In the genomic region with DNA sequence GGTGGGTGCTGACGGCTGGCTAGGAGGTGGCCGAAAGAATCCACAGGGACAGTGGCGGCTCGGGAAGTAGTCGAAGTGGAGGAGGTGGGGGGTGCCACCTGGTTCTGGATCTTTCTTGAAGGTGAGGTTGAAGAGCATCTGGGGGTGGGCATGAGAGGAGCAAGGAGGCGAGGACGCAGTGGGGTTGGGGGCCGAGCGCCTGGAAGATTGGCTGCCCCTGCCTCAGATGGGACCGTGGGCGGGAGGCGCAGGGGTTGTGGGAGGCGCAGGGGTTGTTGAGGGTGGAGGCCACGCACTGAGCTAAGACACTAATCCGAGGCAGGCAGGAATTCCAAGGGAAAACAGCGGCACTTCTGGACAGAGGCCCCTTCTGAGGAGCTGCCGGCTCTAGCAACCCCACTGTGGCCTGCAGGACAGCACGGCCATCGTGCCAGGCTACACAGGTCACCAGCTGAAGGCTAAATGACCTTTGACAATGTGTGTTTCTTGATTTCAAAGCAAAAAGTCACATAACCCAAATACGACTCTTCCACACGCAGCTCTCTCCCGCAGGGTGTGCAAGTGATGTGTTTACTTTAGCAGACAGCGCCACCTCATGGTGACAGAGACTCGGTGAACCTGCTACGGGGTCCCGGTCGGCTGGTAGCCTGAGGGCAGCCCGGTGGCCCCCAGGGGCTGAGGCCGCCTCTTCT, we compare ENCODE assay signal across 1 cellular context.
TF ChIP-seq lines count a peak whose summit lies in the region.

No MANE protein-coding gene starts in this region.

TF ChIP-seq in HepG2, 621 proteins besides CTCF, POLR2A, EP300 and RAD21 (continued from another document and continues in another):
- TF ChIP-seq NR2F2 (IDR thresholded peaks at IDR 0.05; ENCODE audit: borderline replicate concordance, low read depth) (0 out of 2 replicates have a peak, but pooled peaks have one; percentile 15), NR2C2 (CRISPR knock-in tag; IDR thresholded peaks at IDR 0.05; ENCODE audit: borderline replicate concordance) (peak; percentile 39; the same call in 1 of the 2 replicates), ZNF331 (CRISPR knock-in tag; IDR thresholded peaks at IDR 0.05) (0 out of 2 replicates have a peak, but pooled peaks have one; percentile 17), MYC (CRISPR knock-in tag; IDR thresholded peaks at IDR 0.05; ENCODE audit: borderline replicate concordance) (peak; percentile 33; the same call in 1 of the 2 replicates), MXI1 (IDR thresholded peaks at IDR 0.05; ENCODE audit: borderline replicate concordance, low read depth, low read length) (peak; percentile 20; the same call in 1 of the 3 replicates), PAX8 (CRISPR knock-in tag; IDR thresholded peaks at IDR 0.05; ENCODE audit: borderline replicate concordance) (0 out of 2 replicates have a peak, but pooled peaks have one; percentile 44), HOXA3 (CRISPR knock-in tag; IDR thresholded peaks at IDR 0.05) (0 out of 2 replicates have a peak, but pooled peaks have one; percentile 40), ZNF121 (CRISPR knock-in tag; IDR thresholded peaks at IDR 0.05) (0 out of 2 replicates have a peak, but pooled peaks have one; percentile 16), ZNF432 (CRISPR knock-in tag; IDR thresholded peaks at IDR 0.05; ENCODE audit: borderline replicate concordance) (no peak), ZNF547 (CRISPR knock-in tag; IDR thresholded peaks at IDR 0.05) (no peak), TBX2 (CRISPR knock-in tag; IDR thresholded peaks at IDR 0.05; ENCODE audit: borderline replicate concordance) (peak; percentile 32; the same call in 1 of the 2 replicates), SSRP1 (CRISPR knock-in tag; IDR thresholded peaks at IDR 0.05) (no peak), FOSL2 (CRISPR knock-in tag; IDR thresholded peaks at IDR 0.05) (peak; percentile 32; the same call in 1 of the 2 replicates), GATAD1 (CRISPR knock-in tag; IDR thresholded peaks at IDR 0.05) (0 out of 2 replicates have a peak, but pooled peaks have one; percentile 21), EEA1 (CRISPR knock-in tag; IDR thresholded peaks at IDR 0.05; ENCODE audit: borderline replicate concordance) (peak; percentile 15; the same call in 1 of the 2 replicates), NCOA2 (CRISPR knock-in tag; IDR thresholded peaks at IDR 0.05) (0 out of 2 replicates have a peak, but pooled peaks have one; percentile 27), NFKBIZ (CRISPR knock-in tag; IDR thresholded peaks at IDR 0.05) (0 out of 2 replicates have a peak, but pooled peaks have one; percentile 4), SALL1 (CRISPR knock-in tag; IDR thresholded peaks at IDR 0.05) (peak; percentile 44; the same call in 1 of the 2 replicates), FOXA3 (CRISPR knock-in tag; IDR thresholded peaks at IDR 0.05) (peak; percentile 85), HOXA5 (CRISPR knock-in tag; IDR thresholded peaks at IDR 0.05) (0 out of 2 replicates have a peak, but pooled peaks have one; percentile 67), ZSCAN9 (CRISPR knock-in tag; IDR thresholded peaks at IDR 0.05; ENCODE audit: borderline replicate concordance) (no peak), SP5 (CRISPR knock-in tag; IDR thresholded peaks at IDR 0.05; ENCODE audit: borderline replicate concordance, low read depth) (no peak), PITX1 (CRISPR knock-in tag; IDR thresholded peaks at IDR 0.05) (no peak), GLI4 (CRISPR knock-in tag; IDR thresholded peaks at IDR 0.05; ENCODE audit: borderline replicate concordance) (no peak), DNMT1 (CRISPR knock-in tag; IDR thresholded peaks at IDR 0.05) (0 out of 2 replicates have a peak, but pooled peaks have one; percentile 68), IRF2 (CRISPR knock-in tag; IDR thresholded peaks at IDR 0.05) (peak; percentile 30; the same call in 1 of the 2 replicates)
- TF ChIP-seq, protein P1, sequence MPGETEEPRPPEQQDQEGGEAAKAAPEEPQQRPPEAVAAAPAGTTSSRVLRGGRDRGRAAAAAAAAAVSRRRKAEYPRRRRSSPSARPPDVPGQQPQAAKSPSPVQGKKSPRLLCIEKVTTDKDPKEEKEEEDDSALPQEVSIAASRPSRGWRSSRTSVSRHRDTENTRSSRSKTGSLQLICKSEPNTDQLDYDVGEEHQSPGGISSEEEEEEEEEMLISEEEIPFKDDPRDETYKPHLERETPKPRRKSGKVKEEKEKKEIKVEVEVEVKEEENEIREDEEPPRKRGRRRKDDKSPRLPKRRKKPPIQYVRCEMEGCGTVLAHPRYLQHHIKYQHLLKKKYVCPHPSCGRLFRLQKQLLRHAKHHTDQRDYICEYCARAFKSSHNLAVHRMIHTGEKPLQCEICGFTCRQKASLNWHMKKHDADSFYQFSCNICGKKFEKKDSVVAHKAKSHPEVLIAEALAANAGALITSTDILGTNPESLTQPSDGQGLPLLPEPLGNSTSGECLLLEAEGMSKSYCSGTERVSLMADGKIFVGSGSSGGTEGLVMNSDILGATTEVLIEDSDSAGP (CRISPR knock-in tag; IDR thresholded peaks at IDR 0.05; ENCODE audit: borderline replicate concordance): peak; percentile 60
- TF ChIP-seq, protein P2, sequence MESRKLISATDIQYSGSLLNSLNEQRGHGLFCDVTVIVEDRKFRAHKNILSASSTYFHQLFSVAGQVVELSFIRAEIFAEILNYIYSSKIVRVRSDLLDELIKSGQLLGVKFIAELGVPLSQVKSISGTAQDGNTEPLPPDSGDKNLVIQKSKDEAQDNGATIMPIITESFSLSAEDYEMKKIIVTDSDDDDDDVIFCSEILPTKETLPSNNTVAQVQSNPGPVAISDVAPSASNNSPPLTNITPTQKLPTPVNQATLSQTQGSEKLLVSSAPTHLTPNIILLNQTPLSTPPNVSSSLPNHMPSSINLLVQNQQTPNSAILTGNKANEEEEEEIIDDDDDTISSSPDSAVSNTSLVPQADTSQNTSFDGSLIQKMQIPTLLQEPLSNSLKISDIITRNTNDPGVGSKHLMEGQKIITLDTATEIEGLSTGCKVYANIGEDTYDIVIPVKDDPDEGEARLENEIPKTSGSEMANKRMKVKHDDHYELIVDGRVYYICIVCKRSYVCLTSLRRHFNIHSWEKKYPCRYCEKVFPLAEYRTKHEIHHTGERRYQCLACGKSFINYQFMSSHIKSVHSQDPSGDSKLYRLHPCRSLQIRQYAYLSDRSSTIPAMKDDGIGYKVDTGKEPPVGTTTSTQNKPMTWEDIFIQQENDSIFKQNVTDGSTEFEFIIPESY (CRISPR knock-in tag; IDR thresholded peaks at IDR 0.05): peak; percentile 18; the same call in 1 of the 2 replicates
- TF ChIP-seq, protein P3, sequence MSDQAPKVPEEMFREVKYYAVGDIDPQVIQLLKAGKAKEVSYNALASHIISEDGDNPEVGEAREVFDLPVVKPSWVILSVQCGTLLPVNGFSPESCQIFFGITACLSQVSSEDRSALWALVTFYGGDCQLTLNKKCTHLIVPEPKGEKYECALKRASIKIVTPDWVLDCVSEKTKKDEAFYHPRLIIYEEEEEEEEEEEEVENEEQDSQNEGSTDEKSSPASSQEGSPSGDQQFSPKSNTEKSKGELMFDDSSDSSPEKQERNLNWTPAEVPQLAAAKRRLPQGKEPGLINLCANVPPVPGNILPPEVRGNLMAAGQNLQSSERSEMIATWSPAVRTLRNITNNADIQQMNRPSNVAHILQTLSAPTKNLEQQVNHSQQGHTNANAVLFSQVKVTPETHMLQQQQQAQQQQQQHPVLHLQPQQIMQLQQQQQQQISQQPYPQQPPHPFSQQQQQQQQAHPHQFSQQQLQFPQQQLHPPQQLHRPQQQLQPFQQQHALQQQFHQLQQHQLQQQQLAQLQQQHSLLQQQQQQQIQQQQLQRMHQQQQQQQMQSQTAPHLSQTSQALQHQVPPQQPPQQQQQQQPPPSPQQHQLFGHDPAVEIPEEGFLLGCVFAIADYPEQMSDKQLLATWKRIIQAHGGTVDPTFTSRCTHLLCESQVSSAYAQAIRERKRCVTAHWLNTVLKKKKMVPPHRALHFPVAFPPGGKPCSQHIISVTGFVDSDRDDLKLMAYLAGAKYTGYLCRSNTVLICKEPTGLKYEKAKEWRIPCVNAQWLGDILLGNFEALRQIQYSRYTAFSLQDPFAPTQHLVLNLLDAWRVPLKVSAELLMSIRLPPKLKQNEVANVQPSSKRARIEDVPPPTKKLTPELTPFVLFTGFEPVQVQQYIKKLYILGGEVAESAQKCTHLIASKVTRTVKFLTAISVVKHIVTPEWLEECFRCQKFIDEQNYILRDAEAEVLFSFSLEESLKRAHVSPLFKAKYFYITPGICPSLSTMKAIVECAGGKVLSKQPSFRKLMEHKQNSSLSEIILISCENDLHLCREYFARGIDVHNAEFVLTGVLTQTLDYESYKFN (CRISPR knock-in tag; conservative IDR thresholded peaks at IDR 0.05): peak; percentile 21; the same call in 1 of the 2 replicates
- TF ChIP-seq, protein P4, sequence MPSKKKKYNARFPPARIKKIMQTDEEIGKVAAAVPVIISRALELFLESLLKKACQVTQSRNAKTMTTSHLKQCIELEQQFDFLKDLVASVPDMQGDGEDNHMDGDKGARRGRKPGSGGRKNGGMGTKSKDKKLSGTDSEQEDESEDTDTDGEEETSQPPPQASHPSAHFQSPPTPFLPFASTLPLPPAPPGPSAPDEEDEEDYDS (CRISPR knock-in tag; IDR thresholded peaks at IDR 0.05): 0 out of 2 replicates have a peak, but pooled peaks have one; percentile 18
- TF ChIP-seq, protein P5, sequence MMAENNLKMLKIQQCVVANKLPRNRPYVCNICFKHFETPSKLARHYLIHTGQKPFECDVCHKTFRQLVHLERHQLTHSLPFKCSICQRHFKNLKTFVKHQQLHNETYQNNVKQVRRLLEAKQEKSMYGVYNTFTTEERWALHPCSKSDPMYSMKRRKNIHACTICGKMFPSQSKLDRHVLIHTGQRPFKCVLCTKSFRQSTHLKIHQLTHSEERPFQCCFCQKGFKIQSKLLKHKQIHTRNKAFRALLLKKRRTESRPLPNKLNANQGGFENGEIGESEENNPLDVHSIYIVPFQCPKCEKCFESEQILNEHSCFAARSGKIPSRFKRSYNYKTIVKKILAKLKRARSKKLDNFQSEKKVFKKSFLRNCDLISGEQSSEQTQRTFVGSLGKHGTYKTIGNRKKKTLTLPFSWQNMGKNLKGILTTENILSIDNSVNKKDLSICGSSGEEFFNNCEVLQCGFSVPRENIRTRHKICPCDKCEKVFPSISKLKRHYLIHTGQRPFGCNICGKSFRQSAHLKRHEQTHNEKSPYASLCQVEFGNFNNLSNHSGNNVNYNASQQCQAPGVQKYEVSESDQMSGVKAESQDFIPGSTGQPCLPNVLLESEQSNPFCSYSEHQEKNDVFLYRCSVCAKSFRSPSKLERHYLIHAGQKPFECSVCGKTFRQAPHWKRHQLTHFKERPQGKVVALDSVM (CRISPR knock-in tag; IDR thresholded peaks at IDR 0.05): 0 out of 2 replicates have a peak, but pooled peaks have one; percentile 13
- TF ChIP-seq, protein P6, sequence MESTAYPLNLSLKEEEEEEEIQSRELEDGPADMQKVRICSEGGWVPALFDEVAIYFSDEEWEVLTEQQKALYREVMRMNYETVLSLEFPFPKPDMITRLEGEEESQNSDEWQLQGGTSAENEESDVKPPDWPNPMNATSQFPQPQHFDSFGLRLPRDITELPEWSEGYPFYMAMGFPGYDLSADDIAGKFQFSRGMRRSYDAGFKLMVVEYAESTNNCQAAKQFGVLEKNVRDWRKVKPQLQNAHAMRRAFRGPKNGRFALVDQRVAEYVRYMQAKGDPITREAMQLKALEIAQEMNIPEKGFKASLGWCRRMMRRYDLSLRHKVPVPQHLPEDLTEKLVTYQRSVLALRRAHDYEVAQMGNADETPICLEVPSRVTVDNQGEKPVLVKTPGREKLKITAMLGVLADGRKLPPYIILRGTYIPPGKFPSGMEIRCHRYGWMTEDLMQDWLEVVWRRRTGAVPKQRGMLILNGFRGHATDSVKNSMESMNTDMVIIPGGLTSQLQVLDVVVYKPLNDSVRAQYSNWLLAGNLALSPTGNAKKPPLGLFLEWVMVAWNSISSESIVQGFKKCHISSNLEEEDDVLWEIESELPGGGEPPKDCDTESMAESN (CRISPR knock-in tag; conservative IDR thresholded peaks at IDR 0.05): 0 out of 2 replicates have a peak, but pooled peaks have one; percentile 34
- TF ChIP-seq, protein P7, sequence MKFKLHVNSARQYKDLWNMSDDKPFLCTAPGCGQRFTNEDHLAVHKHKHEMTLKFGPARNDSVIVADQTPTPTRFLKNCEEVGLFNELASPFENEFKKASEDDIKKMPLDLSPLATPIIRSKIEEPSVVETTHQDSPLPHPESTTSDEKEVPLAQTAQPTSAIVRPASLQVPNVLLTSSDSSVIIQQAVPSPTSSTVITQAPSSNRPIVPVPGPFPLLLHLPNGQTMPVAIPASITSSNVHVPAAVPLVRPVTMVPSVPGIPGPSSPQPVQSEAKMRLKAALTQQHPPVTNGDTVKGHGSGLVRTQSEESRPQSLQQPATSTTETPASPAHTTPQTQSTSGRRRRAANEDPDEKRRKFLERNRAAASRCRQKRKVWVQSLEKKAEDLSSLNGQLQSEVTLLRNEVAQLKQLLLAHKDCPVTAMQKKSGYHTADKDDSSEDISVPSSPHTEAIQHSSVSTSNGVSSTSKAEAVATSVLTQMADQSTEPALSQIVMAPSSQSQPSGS (CRISPR knock-in tag; IDR thresholded peaks at IDR 0.05): no peak
- TF ChIP-seq, protein P8, sequence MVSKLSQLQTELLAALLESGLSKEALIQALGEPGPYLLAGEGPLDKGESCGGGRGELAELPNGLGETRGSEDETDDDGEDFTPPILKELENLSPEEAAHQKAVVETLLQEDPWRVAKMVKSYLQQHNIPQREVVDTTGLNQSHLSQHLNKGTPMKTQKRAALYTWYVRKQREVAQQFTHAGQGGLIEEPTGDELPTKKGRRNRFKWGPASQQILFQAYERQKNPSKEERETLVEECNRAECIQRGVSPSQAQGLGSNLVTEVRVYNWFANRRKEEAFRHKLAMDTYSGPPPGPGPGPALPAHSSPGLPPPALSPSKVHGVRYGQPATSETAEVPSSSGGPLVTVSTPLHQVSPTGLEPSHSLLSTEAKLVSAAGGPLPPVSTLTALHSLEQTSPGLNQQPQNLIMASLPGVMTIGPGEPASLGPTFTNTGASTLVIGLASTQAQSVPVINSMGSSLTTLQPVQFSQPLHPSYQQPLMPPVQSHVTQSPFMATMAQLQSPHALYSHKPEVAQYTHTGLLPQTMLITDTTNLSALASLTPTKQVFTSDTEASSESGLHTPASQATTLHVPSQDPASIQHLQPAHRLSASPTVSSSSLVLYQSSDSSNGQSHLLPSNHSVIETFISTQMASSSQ (IDR thresholded peaks at IDR 0.05; ENCODE audit: low read depth): no peak
- TF ChIP-seq, protein P8 (CRISPR knock-in tag; IDR thresholded peaks at IDR 0.05; ENCODE audit: borderline replicate concordance): peak; percentile 32; the same call in 1 of the 2 replicates
- TF ChIP-seq, protein P9, sequence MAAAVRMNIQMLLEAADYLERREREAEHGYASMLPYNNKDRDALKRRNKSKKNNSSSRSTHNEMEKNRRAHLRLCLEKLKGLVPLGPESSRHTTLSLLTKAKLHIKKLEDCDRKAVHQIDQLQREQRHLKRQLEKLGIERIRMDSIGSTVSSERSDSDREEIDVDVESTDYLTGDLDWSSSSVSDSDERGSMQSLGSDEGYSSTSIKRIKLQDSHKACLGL (CRISPR knock-in tag; IDR thresholded peaks at IDR 0.05): no peak
